In genomic region chr15:51601801-51602200, GRCh38 we compare ENCODE assay signal across 34 cellular contexts.
"Had no signal": no experiment of that assay in that cellular context is flagged by ENCODE, and none has a peak within 500 bp of the region (broad histone marks: within the 10 kb centered on the region; RNA-seq: fewer than 3 reads in every experiment).

No MANE protein-coding gene starts in this region.

- FAIRE-seq: bronchial epithelial cell had no signal

- H3K9me3 Mint-ChIP-seq: activated B cell treated with CpG ODN at 0.5 μM for 24 hours; activated CD4-positive, alpha-beta memory T cell treated with anti-CD3 and anti-CD28 coated beads, Interleukin-2, amount 10 ng/mL, durations not matched to agents 7 days and 5 days; activated naive CD4-positive, alpha-beta T cell treated with anti-CD3 and anti-CD28 coated beads, Interleukin-2, amount 10 ng/mL, durations not matched to agents 7 days and 5 days had no signal

- DNase-seq: activated B cell treated with CpG ODN at 0.5 μM for 24 hours; activated CD4-positive, alpha-beta memory T cell treated with anti-CD3 and anti-CD28 coated beads, Interleukin-2, amount 10 ng/mL, durations not matched to agents 7 days and 5 days; activated CD4-positive, alpha-beta T cell treated with anti-CD3 and anti-CD28 coated beads for 4 hours; activated CD4-positive, CD25-positive, alpha-beta regulatory T cell treated with anti-CD3 and anti-CD28 coated beads, Interleukin-2, amount 50 U/mL, for 72 hours; activated CD8-positive, alpha-beta memory T cell treated with anti-CD3 and anti-CD28 coated beads for 24 hours; activated CD8-positive, alpha-beta memory T cell treated with anti-CD3 and anti-CD28 coated beads, Interleukin-2, amount 10 ng/mL, durations not matched to agents 7 days and 5 days; activated CD8-positive, alpha-beta memory T cell treated with anti-CD3 and anti-CD28 coated beads, Interleukin-2, amount 50 U/mL, for 48 hours; activated effector memory CD4-positive, alpha-beta T cell treated with Interleukin-2 at 50 U/mL for 16 hours; activated naive CD4-positive, alpha-beta T cell treated with anti-CD3 and anti-CD28 coated beads, Interleukin-2, amount 10 ng/mL, durations not matched to agents 7 days and 5 days; activated naive CD8-positive, alpha-beta T cell treated with anti-CD3 and anti-CD28 coated beads, Interleukin-2, amount 50 U/mL, for 24 hours; activated T-cell treated with anti-CD3 and anti-CD28 coated beads, Interleukin-2, amount 50 U/mL, for 48 hours; anterior cingulate cortex; caudate nucleus; cerebellar nuclear complex; NCI-H1436 treated with DMSO at 0.1 percent for 48 hours; NCI-H1694 treated with DMSO at 0.1 percent for 48 hours; NCI-H2029; NCI-H2171; NCI-H510A; NCI-H526; NCI-H748 treated with DMSO at 0.1 percent for 48 hours; NK-92 treated with Interleukin-12 subunit alpha and Interleukin-12 subunit beta, amount 100 ng/mL, for 24 hours; Peyer's patch; RPMI8226; SHP77 treated with DMSO at 0.1 percent for 48 hours; T-cell; T-helper 17 cell had no signal

- H3K4me3 Mint-ChIP-seq: activated B cell treated with CpG ODN at 0.5 μM for 24 hours; activated CD4-positive, alpha-beta memory T cell treated with anti-CD3 and anti-CD28 coated beads, Interleukin-2, amount 10 ng/mL, durations not matched to agents 7 days and 5 days; activated CD8-positive, alpha-beta memory T cell treated with anti-CD3 and anti-CD28 coated beads, Interleukin-2, amount 10 ng/mL, durations not matched to agents 7 days and 5 days; activated naive CD4-positive, alpha-beta T cell treated with anti-CD3 and anti-CD28 coated beads, Interleukin-2, amount 10 ng/mL, durations not matched to agents 7 days and 5 days; activated naive CD8-positive, alpha-beta T cell; activated naive CD8-positive, alpha-beta T cell treated with anti-CD3 and anti-CD28 coated beads, Interleukin-2, amount 50 U/mL, for 24 hours; T-cell; T-helper 17 cell had no signal

- ATAC-seq: activated CD8-positive, alpha-beta memory T cell treated with anti-CD3 and anti-CD28 coated beads, Interleukin-2, amount 10 ng/mL, durations not matched to agents 7 days and 5 days; activated naive CD8-positive, alpha-beta T cell treated with anti-CD3 and anti-CD28 coated beads, Interleukin-2, amount 50 U/mL, for 24 hours; PC-3; SK-N-SH treated with all-trans-retinoic acid at 6 μM for 48 hours; T-cell; T-helper 17 cell had no signal

- H3K27ac ChIP-seq: Peyer's patch, SJSA1, VCaP had no signal

- H3K4me1 ChIP-seq: Peyer's patch, SJSA1 had no signal

- H3K27ac Mint-ChIP-seq: activated B cell treated with CpG ODN at 0.5 μM for 24 hours; activated CD4-positive, alpha-beta memory T cell treated with anti-CD3 and anti-CD28 coated beads, Interleukin-2, amount 10 ng/mL, durations not matched to agents 7 days and 5 days; activated CD8-positive, alpha-beta memory T cell treated with anti-CD3 and anti-CD28 coated beads, Interleukin-2, amount 10 ng/mL, durations not matched to agents 7 days and 5 days; activated naive CD4-positive, alpha-beta T cell treated with anti-CD3 and anti-CD28 coated beads, Interleukin-2, amount 10 ng/mL, durations not matched to agents 7 days and 5 days; activated naive CD8-positive, alpha-beta T cell; activated naive CD8-positive, alpha-beta T cell treated with anti-CD3 and anti-CD28 coated beads, Interleukin-2, amount 50 U/mL, for 24 hours; brain; T-cell; T-helper 17 cell had no signal

- H3K36me3 Mint-ChIP-seq: activated CD8-positive, alpha-beta memory T cell treated with anti-CD3 and anti-CD28 coated beads, Interleukin-2, amount 10 ng/mL, durations not matched to agents 7 days and 5 days; activated naive CD4-positive, alpha-beta T cell treated with anti-CD3 and anti-CD28 coated beads, Interleukin-2, amount 10 ng/mL, durations not matched to agents 7 days and 5 days; T-cell had no signal

- H3K4me3 ChIP-seq: Peyer's patch, SJSA1 had no signal

- H3K4me1 Mint-ChIP-seq: activated naive CD4-positive, alpha-beta T cell treated with anti-CD3 and anti-CD28 coated beads, Interleukin-2, amount 10 ng/mL, durations not matched to agents 7 days and 5 days; T-cell had no signal

- H3K27me3 Mint-ChIP-seq: activated CD8-positive, alpha-beta memory T cell treated with anti-CD3 and anti-CD28 coated beads, Interleukin-2, amount 10 ng/mL, durations not matched to agents 7 days and 5 days; activated naive CD4-positive, alpha-beta T cell treated with anti-CD3 and anti-CD28 coated beads, Interleukin-2, amount 10 ng/mL, durations not matched to agents 7 days and 5 days; activated naive CD8-positive, alpha-beta T cell; activated naive CD8-positive, alpha-beta T cell treated with anti-CD3 and anti-CD28 coated beads, Interleukin-2, amount 50 U/mL, for 24 hours; brain had no signal

- H3K9me3 ChIP-seq: Peyer's patch, SJSA1 had no signal
